34 cellular contexts compared by ENCODE assay signal in genomic region chr2:108309903-108310302, GRCh38. TPM values are rescaled to one million over a fixed set of nuclear protein-coding genes. Genes with fewer than 3 reads are reported as not detected.
"Had no signal": no experiment of that assay in that cellular context is flagged by ENCODE, and none has a peak within 500 bp of the region (broad histone marks: within the 10 kb centered on the region; RNA-seq: fewer than 3 reads in every experiment).

No MANE protein-coding gene starts in this region.

- H3K4me1 ChIP-seq: adrenal gland, ascending aorta had no signal

- H3K4me3 ChIP-seq: adrenal gland, ascending aorta, body of pancreas, cardiac muscle cell had no signal

- DNase-seq: activated effector memory CD4-positive, alpha-beta T cell treated with anti-CD3 and anti-CD28 coated beads, Interleukin-2, amount 50 U/mL, for 16 hours; activated effector memory CD4-positive, alpha-beta T cell treated with Interleukin-2 at 50 U/mL for 16 hours; activated gamma-delta T cell; activated gamma-delta T cell treated with Interleukin-2 at 50 U/mL for 16 hours; activated naive CD4-positive, alpha-beta T cell; activated naive CD4-positive, alpha-beta T cell treated with anti-CD3 and anti-CD28 coated beads for 36 hours; activated naive CD4-positive, alpha-beta T cell treated with anti-CD3 and anti-CD28 coated beads, Interleukin-2, amount 10 ng/mL, durations not matched to agents 7 days and 5 days; activated naive CD4-positive, alpha-beta T cell treated with anti-CD3 and anti-CD28 coated beads, Interleukin-2, amount 50 U/mL, for 16 hours; activated naive CD4-positive, alpha-beta T cell treated with Interleukin-2 at 50 U/mL for 16 hours; activated naive CD8-positive, alpha-beta T cell treated with anti-CD3 and anti-CD28 coated beads for 36 hours; activated naive CD8-positive, alpha-beta T cell treated with anti-CD3 and anti-CD28 coated beads, Interleukin-2, amount 10 ng/mL, durations not matched to agents 7 days and 5 days; activated naive CD8-positive, alpha-beta T cell treated with anti-CD3 and anti-CD28 coated beads, Interleukin-2, amount 50 U/mL, for 24 hours; activated T-cell treated with anti-CD3 and anti-CD28 coated beads, Interleukin-2, amount 50 U/mL, for 1 hour; activated T-cell treated with anti-CD3 and anti-CD28 coated beads, Interleukin-2, amount 50 U/mL, for 24 hours; activated T-cell treated with anti-CD3 and anti-CD28 coated beads, Interleukin-2, amount 50 U/mL, for 4 hours; activated T-cell treated with anti-CD3 and anti-CD28 coated beads, Interleukin-2, amount 50 U/mL, for 48 hours; activated T-cell treated with anti-CD3 and anti-CD28 coated beads, Interleukin-2, amount 50 U/mL, for 72 hours; adrenal gland; amniotic stem cell; amygdala; anterior cingulate cortex; aorta; body of pancreas; brain microvascular endothelial cell; caudate nucleus; central memory CD4-positive, alpha-beta T cell; cerebellar nuclear complex had no signal

- H3K27me3 ChIP-seq: adrenal gland, ascending aorta, body of pancreas, brain microvascular endothelial cell, cardiac muscle cell had no signal

- H3K36me3 ChIP-seq: adrenal gland, ascending aorta, brain microvascular endothelial cell, cardiac muscle cell had no signal

- H3K9me3 ChIP-seq: adrenal gland, ascending aorta, body of pancreas had no signal

- H3K27ac ChIP-seq: adrenal gland, ascending aorta, body of pancreas, brain microvascular endothelial cell, cardiac muscle cell had no signal

RNA-seq across cellular contexts. Expression of gene SULT1C2, which starts 21.2 kb away (rescaled TPM):
- total RNA-seq: activated naive CD4-positive, alpha-beta T cell treated with anti-CD3 and anti-CD28 coated beads for 36 hours; activated naive CD4-positive, alpha-beta T cell treated with anti-CD3 and anti-CD28 coated beads, Interleukin-2, amount 50 U/mL, for 72 hours; activated naive CD8-positive, alpha-beta T cell treated with anti-CD3 and anti-CD28 coated beads for 36 hours; activated naive CD8-positive, alpha-beta T cell treated with anti-CD3 and anti-CD28 coated beads, Interleukin-2, amount 10 ng/mL, durations not matched to agents 7 days and 5 days; activated T-cell treated with anti-CD3 and anti-CD28 coated beads, Interleukin-2, amount 50 U/mL, for 4 hours; activated T-cell treated with anti-CD3 and anti-CD28 coated beads, Interleukin-2, amount 50 U/mL, for 72 hours; activated T-helper 1 cell treated with anti-CD3 and anti-CD28 coated beads, Interleukin-12 subunit alpha, Interleukin-12 subunit beta, Interleukin-2, Interleukin-4 antibody, amounts not matched to agents 30 ng/mL and 10 ng/mL and 1 ng/mL, durations not matched to agents 14 hours and 24 hours and 36 hours; activated T-helper 17 cell treated with anti-CD3 and anti-CD28 coated beads, Interleukin-2, amount 50 U/mL, for 72 hours; activated T-helper 2 cell treated with anti-CD3 and anti-CD28 coated beads, Interferon-gamma antibody, Interleukin-2, Interleukin-4, amounts not matched to agents 10 μg/mL and 5 μg/mL and 100 μg/mL, durations not matched to agents 14 hours and 24 hours and 36 hours; ascending aorta; bronchial epithelial cell had no signal
